Comparison of ENCODE assay signal across 26 cellular contexts in the genomic region with DNA sequence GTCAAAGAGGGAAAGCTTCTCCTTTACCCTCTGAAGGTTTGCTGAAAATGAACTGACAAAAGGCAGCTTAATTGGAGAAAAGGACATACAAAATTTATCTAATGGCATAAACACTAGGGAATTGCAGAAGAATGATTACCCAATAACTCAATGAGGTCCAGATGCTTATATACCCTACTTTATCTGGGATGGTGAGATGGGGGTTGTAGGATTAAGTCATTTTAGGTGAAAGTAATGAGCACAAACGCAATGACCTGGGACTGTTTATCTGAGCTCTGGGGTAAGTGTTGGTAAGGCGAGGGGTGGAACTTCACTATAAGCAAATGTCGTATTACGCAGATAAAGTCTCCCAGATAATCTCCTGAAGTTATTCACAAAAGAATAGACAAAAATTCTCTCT.
A peak's percentile ranks its signal among the peaks of the same experiment; 100 is the strongest.
DNase-seq lines count a peak whose midpoint lies in the region; ATAC-seq and TF ChIP-seq lines count a peak whose summit lies in the region.
"Had no signal": no experiment of that assay in that cellular context is flagged by ENCODE, and none has a peak within 500 bp of the region (broad histone marks: within the 10 kb centered on the region; RNA-seq: fewer than 3 reads in every experiment).

No MANE protein-coding gene starts in this region.

- H3K79me1 ChIP-seq in mesendoderm (ENCODE audit: low read length): no peaks in the 10 kb centered on the region

- H3K4me3 Mint-ChIP-seq in endodermal cell: no peak overlapping the region
- H3K4me3 Mint-ChIP-seq in glutamatergic neuron (ENCODE audit: unreplicated experiment): no peak overlapping the region
- H3K4me3 Mint-ChIP-seq: CD14-positive monocyte; CD4-positive, alpha-beta memory T cell; CD4-positive, CD25-positive, alpha-beta regulatory T cell; CD8-positive, alpha-beta memory T cell had no signal

- WGBS in endodermal cell (ENCODE audit: insufficient coverage in 1 of 2, insufficient read length in 1 of 2), 2 experiments: 93 to 100% methylated on average over 1 to 4 of the region's 4 CpGs
- WGBS in mesendoderm (ENCODE audit: extremely low coverage, insufficient coverage, low lambda C conversion rate): no CpG with 5 or more reads among the region's 4 CpGs
- 81 to 89% methylated on average over 4 of the region's 4 CpGs for WGBS in transverse colon (ENCODE audit: low coverage in 1 of 2), 2 donors

- H2BK120ac ChIP-seq in mesendoderm (ENCODE audit: low read depth, low read length): no peak overlapping the region

- H3K27ac ChIP-seq in left ventricle myocardium inferior (replicated peaks) (no peak overlapping the region), endodermal cell (ENCODE audit: low read depth, low read length) (no peak overlapping the region), mesendoderm (ENCODE audit: low read depth, low read length) (no peak overlapping the region), transverse colon (no peak overlapping the region)
- H3K27ac ChIP-seq: BLaER1 had no signal

- H3K27me3 Mint-ChIP-seq in endodermal cell (ENCODE audit: insufficient read depth): no peaks in the 10 kb centered on the region
- peaks cover 3% of the 10 kb centered on the region for H3K27me3 Mint-ChIP-seq in glutamatergic neuron (ENCODE audit: unreplicated experiment)
- H3K27me3 Mint-ChIP-seq: CD4-positive, alpha-beta memory T cell; CD4-positive, CD25-positive, alpha-beta regulatory T cell; CD8-positive, alpha-beta memory T cell had no signal

- no peak overlapping the region for H3K18ac ChIP-seq in mesendoderm (ENCODE audit: low read length)

- intact Hi-C loops in Right ventricle myocardium superior (cut with DNase I) (no loop called here), left ventricle myocardium inferior (cut with micrococcal nuclease) (no loop called here), transverse colon (cut with DNase I; ENCODE audit: low total_unique reads) (no loop called here)

- no peak overlapping the region for H3K23ac ChIP-seq in mesendoderm (ENCODE audit: low read length)

- H3K4me1 ChIP-seq in left ventricle myocardium inferior: no peaks in the 10 kb centered on the region
- H3K4me1 ChIP-seq in endodermal cell (ENCODE audit: control insufficient read depth, insufficient read depth, low read length): no peaks in the 10 kb centered on the region
- H3K4me1 ChIP-seq in mesendoderm (ENCODE audit: control insufficient read depth, low read depth, low read length): no peaks in the 10 kb centered on the region
- no peaks in the 10 kb centered on the region for H3K4me1 ChIP-seq in transverse colon
- H3K4me1 ChIP-seq: BE2C, BLaER1 had no signal

- H3K4me3 ChIP-seq in left ventricle myocardium inferior (no peak overlapping the region), endodermal cell (ENCODE audit: low read length) (no peak overlapping the region), mesendoderm (ENCODE audit: low read length) (no peak overlapping the region), transverse colon (no peak overlapping the region)
- H3K4me3 ChIP-seq: BLaER1, GM12878 had no signal

- no peak overlapping the region for H3K4ac ChIP-seq in mesendoderm (ENCODE audit: low read depth, low read length)

- no peak overlapping the region for H2BK5ac ChIP-seq in mesendoderm (ENCODE audit: low read length)

- no peak overlapping the region for H3K56ac ChIP-seq in mesendoderm (ENCODE audit: low read length)

- H3K4me1 Mint-ChIP-seq in endodermal cell (peaks cover 28% of the 10 kb centered on the region), glutamatergic neuron (ENCODE audit: low read depth, unreplicated experiment) (no peaks in the 10 kb centered on the region)
- H3K4me1 Mint-ChIP-seq: CD14-positive monocyte; CD4-positive, alpha-beta memory T cell; CD4-positive, CD25-positive, alpha-beta regulatory T cell; CD8-positive, alpha-beta memory T cell had no signal

- no peaks in the 10 kb centered on the region for H3K79me2 ChIP-seq in mesendoderm (ENCODE audit: control insufficient read depth, insufficient read depth, low read length)

- H4K8ac ChIP-seq in mesendoderm (ENCODE audit: low read depth, low read length): no peak overlapping the region

- peaks cover 10% of the 10 kb centered on the region for H3K36me3 Mint-ChIP-seq in endodermal cell (ENCODE audit: low read depth)
- peaks cover 4% of the 10 kb centered on the region for H3K36me3 Mint-ChIP-seq in glutamatergic neuron (ENCODE audit: unreplicated experiment)
- H3K36me3 Mint-ChIP-seq: CD14-positive monocyte; CD4-positive, alpha-beta memory T cell; CD4-positive, CD25-positive, alpha-beta regulatory T cell; CD8-positive, alpha-beta memory T cell had no signal

- no peaks in the 10 kb centered on the region for H3K36me3 ChIP-seq in left ventricle myocardium inferior
- H3K36me3 ChIP-seq in endodermal cell (ENCODE audit: control insufficient read depth, insufficient read depth, low read length): no peaks in the 10 kb centered on the region
- no peaks in the 10 kb centered on the region for H3K36me3 ChIP-seq in mesendoderm (ENCODE audit: control insufficient read depth, insufficient read depth, low read length)
- no peaks in the 10 kb centered on the region for H3K36me3 ChIP-seq in transverse colon
- H3K36me3 ChIP-seq: BE2C, BLaER1 had no signal

- no peak for DNase-seq in Right ventricle myocardium superior
- no peak for DNase-seq in left ventricle myocardium inferior
- DNase-seq in SK-N-DZ (ENCODE audit: low spot score): peak; percentile 68
- DNase-seq in endodermal cell: no peak
- peak; percentile 75 for DNase-seq in mesendoderm
- no peak for DNase-seq in activated T-cell treated with anti-CD3 and anti-CD28 coated beads, Interleukin-2, amount 50 U/mL, for 1 hour
- DNase-seq in transverse colon: no peak
- no peak for DNase-seq in glutamatergic neuron
- DNase-seq: 8988T; ACHN; BE2C; C1 segment of cervical spinal cord; CD4-positive, alpha-beta memory T cell; CD4-positive, CD25-positive, alpha-beta regulatory T cell; CD8-positive, alpha-beta memory T cell; COR-L47; DMS 273 treated with DMSO at 0.1 percent for 48 hours; DMS153; DMS53; DMS79; DND-41; EL; GDM1 had no signal

- in situ Hi-C loops in transverse colon (cut with MboI; ENCODE audit: low pct_ligation_motif_present in 1 of 4, low pct_unique_long_range_greater_than_20kb in 1 of 4, low sequenced_read_pairs in 3 of 4): no loop called here

- TF ChIP-seq CTCF in left ventricle myocardium inferior (IDR thresholded peaks at IDR 0.05; ENCODE audit: borderline replicate concordance): no peak
- no peak for TF ChIP-seq CTCF in endodermal cell (conservative IDR thresholded peaks at IDR 0.05)
- TF ChIP-seq CTCF in transverse colon (IDR thresholded peaks at IDR 0.05): no peak
- no peak for TF ChIP-seq CTCF in glutamatergic neuron (IDR thresholded peaks at IDR 0.05; ENCODE audit: partially characterized antibody, unreplicated experiment)

- no peaks in the 10 kb centered on the region for H3K27me3 ChIP-seq in left ventricle myocardium inferior (ENCODE audit: low read depth)
- no peaks in the 10 kb centered on the region for H3K27me3 ChIP-seq in endodermal cell (ENCODE audit: control insufficient read depth, insufficient read depth, low read length, poor library complexity, severe bottlenecking)
- H3K27me3 ChIP-seq in mesendoderm (ENCODE audit: insufficient read depth, low read length, poor library complexity): no peaks in the 10 kb centered on the region
- no peaks in the 10 kb centered on the region for H3K27me3 ChIP-seq in transverse colon
- H3K27me3 ChIP-seq: BE2C, BLaER1 had no signal

- no peak for TF ChIP-seq EP300 in transverse colon (IDR thresholded peaks at IDR 0.05; ENCODE audit: low read depth)

- H2AK5ac ChIP-seq in mesendoderm (ENCODE audit: low read length): no peak overlapping the region

- H3K9me3 Mint-ChIP-seq in endodermal cell (peaks cover 12% of the 10 kb centered on the region), glutamatergic neuron (ENCODE audit: unreplicated experiment) (peaks cover 2% of the 10 kb centered on the region)

- H3K4me2 ChIP-seq in mesendoderm (ENCODE audit: low read length): no peak overlapping the region
- H3K4me2 ChIP-seq: BLaER1 had no signal

- TF ChIP-seq POLR2A in transverse colon (IDR thresholded peaks at IDR 0.05): no peak

- H3K9ac ChIP-seq in endodermal cell (ENCODE audit: extremely low read depth, low read length, poor library complexity, severe bottlenecking) (no peak overlapping the region), mesendoderm (ENCODE audit: low read length) (no peak overlapping the region)
- H3K9ac ChIP-seq: BLaER1 had no signal

- H3K9me3 ChIP-seq in left ventricle myocardium inferior (replicated peaks) (peaks cover 15% of the 10 kb centered on the region), endodermal cell (ENCODE audit: control insufficient read depth, low read length) (peaks cover 16% of the 10 kb centered on the region), transverse colon (peaks cover 6 to 7% of the 10 kb centered on the region in 2 donors)
- H3K9me3 ChIP-seq: BE2C had no signal

- H3K27ac Mint-ChIP-seq in endodermal cell (peak overlapping the region; percentile 78), glutamatergic neuron (ENCODE audit: unreplicated experiment) (no peak overlapping the region)
- H3K27ac Mint-ChIP-seq: CD14-positive monocyte; CD4-positive, alpha-beta memory T cell; CD4-positive, CD25-positive, alpha-beta regulatory T cell; CD8-positive, alpha-beta memory T cell had no signal

- no peak overlapping the region for H2BK15ac ChIP-seq in mesendoderm (replicated peaks; ENCODE audit: low read depth)

- no peak overlapping the region for H4K5ac ChIP-seq in mesendoderm (ENCODE audit: low read length)

- ATAC-seq in Right ventricle myocardium superior (ENCODE audit: poor library complexity): peak; percentile 53
- ATAC-seq: GM12878 had no signal

Comparison
In these comparisons a context has a peak if more than half of its experiments do, and no peak if none do; other contexts are left out.
1. DNase-seq: peak in SK-N-DZ (single experiment) and mesendoderm (single experiment); none in Right ventricle myocardium superior (single experiment), left ventricle myocardium inferior (single experiment), endodermal cell (single experiment), activated T-cell treated with anti-CD3 and anti-CD28 coated beads, Interleukin-2, amount 50 U/mL, for 1 hour (single experiment), transverse colon (single experiment) and glutamatergic neuron (single experiment).